Comparison of ENCODE assay signal across 2 cellular contexts in the genomic region with DNA sequence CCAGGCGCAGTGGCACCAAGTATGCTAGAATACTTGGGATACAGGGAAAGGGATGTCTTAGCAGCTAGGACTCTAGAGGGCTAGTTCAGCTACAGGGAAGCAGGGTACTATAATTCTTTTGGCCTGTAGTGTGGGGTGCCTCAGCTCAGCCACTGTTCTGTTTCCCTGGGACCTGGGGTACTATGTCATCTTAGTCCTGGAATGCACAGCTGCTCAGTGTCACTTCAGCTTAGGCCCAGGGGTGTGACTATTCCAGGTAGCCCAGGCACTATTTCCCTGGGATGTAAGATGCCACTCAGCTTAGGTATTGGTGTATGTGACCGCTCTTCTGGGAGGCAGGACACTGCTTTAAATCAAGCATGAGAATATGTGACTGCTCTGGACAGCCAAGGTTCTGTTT.
TF ChIP-seq lines count a peak whose summit lies in the region.

No MANE protein-coding gene starts in this region.

TF ChIP-seq in A549, 52 proteins besides CTCF, POLR2A, EP300 and RAD21 (continued from another document):
- TF ChIP-seq, protein P1, sequence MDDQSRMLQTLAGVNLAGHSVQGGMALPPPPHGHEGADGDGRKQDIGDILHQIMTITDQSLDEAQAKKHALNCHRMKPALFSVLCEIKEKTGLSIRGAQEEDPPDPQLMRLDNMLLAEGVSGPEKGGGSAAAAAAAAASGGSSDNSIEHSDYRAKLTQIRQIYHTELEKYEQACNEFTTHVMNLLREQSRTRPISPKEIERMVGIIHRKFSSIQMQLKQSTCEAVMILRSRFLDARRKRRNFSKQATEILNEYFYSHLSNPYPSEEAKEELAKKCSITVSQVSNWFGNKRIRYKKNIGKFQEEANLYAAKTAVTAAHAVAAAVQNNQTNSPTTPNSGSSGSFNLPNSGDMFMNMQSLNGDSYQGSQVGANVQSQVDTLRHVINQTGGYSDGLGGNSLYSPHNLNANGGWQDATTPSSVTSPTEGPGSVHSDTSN (IDR thresholded peaks at IDR 0.05) = no peak
- TF ChIP-seq ZFP36 (IDR thresholded peaks at IDR 0.05; ENCODE audit: borderline replicate concordance, partially characterized antibody) (no peak), CHD2 (IDR thresholded peaks at IDR 0.05; ENCODE audit: low read length, partially characterized antibody) (no peak), HEYL (CRISPR knock-in tag; IDR thresholded peaks at IDR 0.05) (no peak), EHMT2 (IDR thresholded peaks at IDR 0.05; ENCODE audit: low read depth) (no peak), RARB (CRISPR knock-in tag; IDR thresholded peaks at IDR 0.05) (no peak), MAZ (IDR thresholded peaks at IDR 0.05; ENCODE audit: borderline replicate concordance, low read depth, low read length) (no peak), EHF (CRISPR knock-in tag; IDR thresholded peaks at IDR 0.05) (no peak)
- TF ChIP-seq, protein P2, sequence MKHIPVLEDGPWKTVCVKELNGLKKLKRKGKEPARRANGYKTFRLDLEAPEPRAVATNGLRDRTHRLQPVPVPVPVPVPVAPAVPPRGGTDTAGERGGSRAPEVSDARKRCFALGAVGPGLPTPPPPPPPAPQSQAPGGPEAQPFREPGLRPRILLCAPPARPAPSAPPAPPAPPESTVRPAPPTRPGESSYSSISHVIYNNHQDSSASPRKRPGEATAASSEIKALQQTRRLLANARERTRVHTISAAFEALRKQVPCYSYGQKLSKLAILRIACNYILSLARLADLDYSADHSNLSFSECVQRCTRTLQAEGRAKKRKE (CRISPR knock-in tag; IDR thresholded peaks at IDR 0.05; ENCODE audit: low read depth) = no peak

TF ChIP-seq in GM12878, 131 proteins besides CTCF, POLR2A, EP300 and RAD21 (continued from another document):
- TF ChIP-seq, protein P3, sequence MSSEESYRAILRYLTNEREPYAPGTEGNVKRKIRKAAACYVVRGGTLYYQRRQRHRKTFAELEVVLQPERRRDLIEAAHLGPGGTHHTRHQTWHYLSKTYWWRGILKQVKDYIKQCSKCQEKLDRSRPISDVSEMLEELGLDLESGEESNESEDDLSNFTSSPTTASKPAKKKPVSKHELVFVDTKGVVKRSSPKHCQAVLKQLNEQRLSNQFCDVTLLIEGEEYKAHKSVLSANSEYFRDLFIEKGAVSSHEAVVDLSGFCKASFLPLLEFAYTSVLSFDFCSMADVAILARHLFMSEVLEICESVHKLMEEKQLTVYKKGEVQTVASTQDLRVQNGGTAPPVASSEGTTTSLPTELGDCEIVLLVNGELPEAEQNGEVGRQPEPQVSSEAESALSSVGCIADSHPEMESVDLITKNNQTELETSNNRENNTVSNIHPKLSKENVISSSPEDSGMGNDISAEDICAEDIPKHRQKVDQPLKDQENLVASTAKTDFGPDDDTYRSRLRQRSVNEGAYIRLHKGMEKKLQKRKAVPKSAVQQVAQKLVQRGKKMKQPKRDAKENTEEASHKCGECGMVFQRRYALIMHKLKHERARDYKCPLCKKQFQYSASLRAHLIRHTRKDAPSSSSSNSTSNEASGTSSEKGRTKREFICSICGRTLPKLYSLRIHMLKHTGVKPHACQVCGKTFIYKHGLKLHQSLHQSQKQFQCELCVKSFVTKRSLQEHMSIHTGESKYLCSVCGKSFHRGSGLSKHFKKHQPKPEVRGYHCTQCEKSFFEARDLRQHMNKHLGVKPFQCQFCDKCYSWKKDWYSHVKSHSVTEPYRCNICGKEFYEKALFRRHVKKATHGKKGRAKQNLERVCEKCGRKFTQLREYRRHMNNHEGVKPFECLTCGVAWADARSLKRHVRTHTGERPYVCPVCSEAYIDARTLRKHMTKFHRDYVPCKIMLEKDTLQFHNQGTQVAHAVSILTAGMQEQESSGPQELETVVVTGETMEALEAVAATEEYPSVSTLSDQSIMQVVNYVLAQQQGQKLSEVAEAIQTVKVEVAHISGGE (CRISPR knock-in tag; IDR thresholded peaks at IDR 0.05) = no peak
- TF ChIP-seq JUNB (IDR thresholded peaks at IDR 0.05) (no peak), NFXL1 (IDR thresholded peaks at IDR 0.05; ENCODE audit: borderline replicate concordance) (no peak), ETV6 (conservative IDR thresholded peaks at IDR 0.05 in 1 of 2, IDR thresholded peaks at IDR 0.05 in 1 of 2; ENCODE audit: borderline replicate concordance in 1 of 2, low read depth in 1 of 2) (no peak), HCFC1 (IDR thresholded peaks at IDR 0.05; ENCODE audit: low read length) (no peak), TCF7 (IDR thresholded peaks at IDR 0.05; ENCODE audit: borderline replicate concordance) (no peak), FOXK2 (IDR thresholded peaks at IDR 0.05) (no peak), HDGF (IDR thresholded peaks at IDR 0.05) (no peak), NR2C1 (IDR thresholded peaks at IDR 0.05) (no peak), RELA (IDR thresholded peaks at IDR 0.05; ENCODE audit: borderline replicate concordance, partially characterized antibody) (no peak), YY1 (IDR thresholded peaks at IDR 0.05; ENCODE audit: low read depth, low read length) (no peak)
- TF ChIP-seq, protein P4, sequence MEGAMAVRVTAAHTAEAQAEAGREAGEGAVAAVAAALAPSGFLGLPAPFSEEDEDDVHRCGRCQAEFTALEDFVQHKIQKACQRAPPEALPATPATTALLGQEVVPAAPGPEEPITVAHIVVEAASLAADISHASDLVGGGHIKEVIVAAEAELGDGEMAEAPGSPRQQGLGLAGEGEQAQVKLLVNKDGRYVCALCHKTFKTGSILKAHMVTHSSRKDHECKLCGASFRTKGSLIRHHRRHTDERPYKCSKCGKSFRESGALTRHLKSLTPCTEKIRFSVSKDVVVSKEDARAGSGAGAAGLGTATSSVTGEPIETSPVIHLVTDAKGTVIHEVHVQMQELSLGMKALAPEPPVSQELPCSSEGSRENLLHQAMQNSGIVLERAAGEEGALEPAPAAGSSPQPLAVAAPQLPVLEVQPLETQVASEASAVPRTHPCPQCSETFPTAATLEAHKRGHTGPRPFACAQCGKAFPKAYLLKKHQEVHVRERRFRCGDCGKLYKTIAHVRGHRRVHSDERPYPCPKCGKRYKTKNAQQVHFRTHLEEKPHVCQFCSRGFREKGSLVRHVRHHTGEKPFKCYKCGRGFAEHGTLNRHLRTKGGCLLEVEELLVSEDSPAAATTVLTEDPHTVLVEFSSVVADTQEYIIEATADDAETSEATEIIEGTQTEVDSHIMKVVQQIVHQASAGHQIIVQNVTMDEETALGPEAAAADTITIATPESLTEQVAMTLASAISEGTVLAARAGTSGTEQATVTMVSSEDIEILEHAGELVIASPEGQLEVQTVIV (IDR thresholded peaks at IDR 0.05; ENCODE audit: borderline replicate concordance, partially characterized antibody) = no peak
TF ChIP-seq in GM12878: peak in this region for 0.
